8 cellular contexts compared by ENCODE assay signal in genomic region chr5:88833371-88834107, GRCh38. TPM values are rescaled to one million over a fixed set of nuclear protein-coding genes. Genes with fewer than 3 reads are reported as not detected.
DNase-seq lines count a peak whose midpoint lies in the region; FAIRE-seq and TF ChIP-seq lines count a peak whose summit lies in the region.

No MANE protein-coding gene starts in this region.

- H3K9ac ChIP-seq in GM23248: peak overlapping the region; percentile 61
- no peak overlapping the region for H3K9ac ChIP-seq in parathyroid adenoma

- H3K4me2 ChIP-seq in GM23248 (ENCODE audit: unreplicated experiment) (peak overlapping the region; percentile 70), parathyroid adenoma (ENCODE audit: low read length) (no peak overlapping the region)

- FAIRE-seq in small intestine (lab: Jason Lieb, UNC): no peak

- H4K20me1 ChIP-seq in GM23248 (ENCODE audit: insufficient read depth): no peaks in the 10 kb centered on the region

- no peaks in the 10 kb centered on the region for H3K36me3 ChIP-seq in GM23248 (ENCODE audit: low read depth)
- no peaks in the 10 kb centered on the region for H3K36me3 ChIP-seq in Peyer's patch
- H3K36me3 ChIP-seq in parathyroid adenoma (ENCODE audit: control insufficient read depth, insufficient read depth, low read length): no peaks in the 10 kb centered on the region
- H3K36me3 ChIP-seq in small intestine (ENCODE audit: control insufficient read depth in 2 of 2, insufficient read depth in 2 of 2, low read length in 2 of 2): no peaks in the 10 kb centered on the region

- TF ChIP-seq CTCF in Peyer's patch (IDR thresholded peaks at IDR 0.05) (no peak), parathyroid adenoma (IDR thresholded peaks at IDR 0.05) (no peak)

- H3K4me3 ChIP-seq in GM23248 (peak overlapping the region; percentile 63), Peyer's patch (no peak overlapping the region), parathyroid adenoma (ENCODE audit: low read depth, low read length) (no peak overlapping the region), small intestine (ENCODE audit: low read depth in 1 of 2, low read length in 2 of 2) (no peak overlapping the region)

- 2 to 4% methylated on average over 6 of the region's 6 CpGs for WGBS in GM23248 (ENCODE audit: low coverage in 1 of 2, low lambda C conversion rate in 2 of 2, missing lambda C conversion rate in 2 of 2), 2 experiments
- WGBS in small intestine, 3 donors: 31 to 70% (median 61%) methylated on average over 6 of the region's 6 CpGs

- in situ Hi-C loops in GM23248 (cut with MboI): no loop called here

- H3K4me1 ChIP-seq in GM23248 (ENCODE audit: insufficient read depth): peaks cover 23% of the 10 kb centered on the region
- H3K4me1 ChIP-seq in Peyer's patch: peaks cover 0 to 8% (median 0%) of the 10 kb centered on the region in 4 donors
- no peaks in the 10 kb centered on the region for H3K4me1 ChIP-seq in parathyroid adenoma
- H3K4me1 ChIP-seq in small intestine (ENCODE audit: control insufficient read depth in 2 of 2, insufficient read depth in 1 of 2, low read depth in 1 of 2, low read length in 1 of 2): no peaks in the 10 kb centered on the region

- no peak for TF ChIP-seq POLR2A in Peyer's patch (IDR thresholded peaks at IDR 0.05)

- H3F3A ChIP-seq in GM23248 (ENCODE audit: insufficient read depth): peaks cover 4% of the 10 kb centered on the region

- peak overlapping the region; percentile 81 for H2AFZ ChIP-seq in GM23248
- no peak overlapping the region for H2AFZ ChIP-seq in parathyroid adenoma

- peak overlapping the region; percentile 47 for H3K27ac ChIP-seq in GM23248
- peak overlapping the region; percentile 16 to 59 (median 42) for H3K27ac ChIP-seq in Peyer's patch
- peak overlapping the region; percentile 32 for H3K27ac ChIP-seq in parathyroid adenoma
- H3K27ac ChIP-seq in small intestine (ENCODE audit: low read depth in 1 of 2, low read length in 1 of 2): peak overlapping the region in 1 of 2 donors; percentile 35

- peak; percentile 21 for DNase-seq in GM04503 (ENCODE audit: low read depth)
- DNase-seq in GM23248: peak; percentile 89
- peak in 2 of 3 donors; percentile 62 to 77 for DNase-seq in Peyer's patch
- peak; percentile 85 to 91 for DNase-seq in dermis microvascular lymphatic vessel endothelial cell (ENCODE audit: low read depth in 2 of 2)
- DNase-seq in H4 (ENCODE audit: low spot score): no peak
- no peak for DNase-seq in small intestine
- no peak for DNase-seq in NCI-H1105 treated with DMSO at 0.1 percent for 48 hours (lab: John Stamatoyannopoulos, UW)

- H3K9me2 ChIP-seq in GM23248 (ENCODE audit: insufficient read depth): no peaks in the 10 kb centered on the region

- H3K9me3 ChIP-seq in GM23248 (ENCODE audit: low read depth): no peaks in the 10 kb centered on the region
- H3K9me3 ChIP-seq in Peyer's patch: no peaks in the 10 kb centered on the region
- no peaks in the 10 kb centered on the region for H3K9me3 ChIP-seq in parathyroid adenoma (ENCODE audit: control insufficient read depth, low read length)
- H3K9me3 ChIP-seq in small intestine (ENCODE audit: control insufficient read depth, low read depth): no peaks in the 10 kb centered on the region

- H3K27me3 ChIP-seq in GM23248 (replicated peaks; ENCODE audit: insufficient read depth): no peaks in the 10 kb centered on the region
- H3K27me3 ChIP-seq in Peyer's patch: no peaks in the 10 kb centered on the region
- H3K27me3 ChIP-seq in parathyroid adenoma (ENCODE audit: control insufficient read depth, insufficient read depth, low read length): no peaks in the 10 kb centered on the region
- no peaks in the 10 kb centered on the region for H3K27me3 ChIP-seq in small intestine (ENCODE audit: control insufficient read depth in 2 of 2, insufficient read depth in 2 of 2, low read length in 2 of 2)

- H3K79me2 ChIP-seq in GM23248 (ENCODE audit: insufficient read depth) (no peaks in the 10 kb centered on the region), parathyroid adenoma (no peaks in the 10 kb centered on the region)

RNA-seq across cellular contexts. Expression of gene MEF2C, which starts 49.4 kb away (rescaled TPM):
- total RNA-seq in GM23248 (2014; rRNA removed; shearing (Covaris generic)): 3.4 TPM in 2 replicates
- polyA plus RNA-seq in GM23248 (2016; fragmentation: Nextera tagmentation; extraction: Ambion mirVana): 3.2 and 4.5 TPM in 2 replicates
- total RNA-seq in Peyer's patch: 100 to 1,000 TPM in 1 of 4 donors, 10 to 100 TPM in 2, 1 to 10 TPM in 1; 5.4 to 137 (median 14.4) TPM
- total RNA-seq in dermis microvascular lymphatic vessel endothelial cell: 118 and 159 TPM in 2 replicates
- 7.5 and 8.3 TPM in 2 replicates for total RNA-seq in H4 (2014; rRNA removed; shearing (Covaris generic))
- polyA plus RNA-seq in small intestine: 1 to 10 TPM in 2 of 3 donors, under 1 TPM in 1; 0.89 to 7.2 (median 4.6) TPM

Comparison
In these comparisons a context has a peak if more than half of its experiments do, and no peak if none do; other contexts are left out.
1. DNase-seq: peak in GM04503 (single experiment), GM23248 (single experiment), Peyer's patch (2 of 3) and dermis microvascular lymphatic vessel endothelial cell (2 of 2); none in H4 (single experiment), small intestine (single experiment) and NCI-H1105 treated with DMSO at 0.1 percent for 48 hours (single experiment).